In genomic region chr19:56123492-56123891, GRCh38 we compare ENCODE assay signal across 12 cellular contexts. TPM values are rescaled to one million over a fixed set of nuclear protein-coding genes. Genes with fewer than 3 reads are reported as not detected.
"Had no signal": no experiment of that assay in that cellular context is flagged by ENCODE, and none has a peak within 500 bp of the region (broad histone marks: within the 10 kb centered on the region; RNA-seq: fewer than 3 reads in every experiment).

No MANE protein-coding gene starts in this region.

RNA-seq across cellular contexts. Expression of gene GALP, which starts 52.3 kb away (rescaled TPM):
- total RNA-seq: activated B cell treated with CpG ODN at 0.5 μM for 24 hours; activated CD4-positive, alpha-beta memory T cell treated with anti-CD3 and anti-CD28 coated beads, Interleukin-2, amount 10 ng/mL, durations not matched to agents 7 days and 5 days; activated CD8-positive, alpha-beta memory T cell treated with anti-CD3 and anti-CD28 coated beads, Interleukin-2, amount 10 ng/mL, durations not matched to agents 7 days and 5 days; activated T-helper 17 cell treated with anti-CD3 and anti-CD28 coated beads, Interleukin-2, amount 50 U/mL, for 72 hours; aorta; breast epithelium; cardiac septum; LHCN-M2; Peyer's patch; SJSA1; T-helper 17 cell had no signal
- polyA plus RNA-seq: aorta, SK-N-SH had no signal
